In genomic region chr10:117300671-117301070, GRCh38 we compare ENCODE assay signal across 8 cellular contexts. TPM values are rescaled to one million over a fixed set of nuclear protein-coding genes. Genes with fewer than 3 reads are reported as not detected.
"Had no signal": no experiment of that assay in that cellular context is flagged by ENCODE, and none has a peak within 500 bp of the region (broad histone marks: within the 10 kb centered on the region; RNA-seq: fewer than 3 reads in every experiment).

No MANE protein-coding gene starts in this region.

- H3K4me2 ChIP-seq: GM23338 had no signal

- H3K27ac ChIP-seq: GM23248 had no signal

- DNase-seq: GM23248, GOT3, H7, H9, HCEC 1CT, HFFc6 had no signal

- H3K9me3 ChIP-seq: HAP-1 had no signal

- H3K9ac ChIP-seq: GM23248 had no signal

- H3K4me3 ChIP-seq: GM23248, GM23338, HAP-1 had no signal

- H2AFZ ChIP-seq: GM23248, GM23338 had no signal

- H3K4me1 ChIP-seq: HAP-1 had no signal

RNA-seq across cellular contexts. Expression of gene SLC18A2, which starts 59.8 kb away (rescaled TPM):
- total RNA-seq: GM23248, HFFc6 had no signal
